In genomic region chr19:34171539-34171876, GRCh38 we compare ENCODE assay signal across 8 cellular contexts. TPM values are rescaled to one million over a fixed set of nuclear protein-coding genes. Genes with fewer than 3 reads are reported as not detected.
DNase-seq lines count a peak whose midpoint lies in the region; TF ChIP-seq lines count a peak whose summit lies in the region.

No MANE protein-coding gene starts in this region.

- H2AK5ac ChIP-seq in mesenchymal stem cell (ENCODE audit: low read length, severe bottlenecking) = peak overlapping the region; percentile 89

- peak overlapping the region; percentile 95 for H4K91ac ChIP-seq in mesenchymal stem cell (ENCODE audit: low read length)

- intact Hi-C loops in breast epithelium (cut with DNase I; ENCODE audit: low total_unique reads) (no loop called here), stomach (cut with DNase I; ENCODE audit: low total_unique reads) (no loop called here)

- TF ChIP-seq CTCF in breast epithelium (IDR thresholded peaks at IDR 0.05) (no peak), stomach (IDR thresholded peaks at IDR 0.05) (no peak)

- H3K4ac ChIP-seq in mesenchymal stem cell (ENCODE audit: low read depth in 1 of 2, low read length in 2 of 2) = peak overlapping the region; percentile 94 to 100

- H2AFZ ChIP-seq in mesenchymal stem cell (ENCODE audit: low read depth, low read length) = peak overlapping the region; percentile 91

- no peaks in the 10 kb centered on the region for H3K9me3 ChIP-seq in HAP-1
- H3K9me3 ChIP-seq in NT2/D1 (ENCODE audit: insufficient read depth, low read length) = no peaks in the 10 kb centered on the region
- H3K9me3 ChIP-seq in breast epithelium = no peaks in the 10 kb centered on the region
- H3K9me3 ChIP-seq in mesenchymal stem cell (ENCODE audit: control insufficient read depth, low read length) = no peaks in the 10 kb centered on the region
- no peaks in the 10 kb centered on the region for H3K9me3 ChIP-seq in stomach

- H2BK15ac ChIP-seq in mesenchymal stem cell (ENCODE audit: low read depth, poor library complexity, severe bottlenecking) = no peak overlapping the region

- peak overlapping the region; percentile 89 to 99 for H3K18ac ChIP-seq in mesenchymal stem cell (ENCODE audit: low read depth in 1 of 2, low read length in 2 of 2)

- peak overlapping the region; percentile 94 for H3K4me2 ChIP-seq in mesenchymal stem cell (ENCODE audit: low read length, poor library complexity, severe bottlenecking)

- H2BK12ac ChIP-seq in mesenchymal stem cell (ENCODE audit: low read length in 2 of 2) = peak overlapping the region in 1 of 2 experiments; percentile 46

- no peak overlapping the region for H2BK120ac ChIP-seq in mesenchymal stem cell (ENCODE audit: low read depth, low read length)

- peak overlapping the region in 1 of 2 experiments; percentile 99 for H3K23ac ChIP-seq in mesenchymal stem cell (ENCODE audit: low read length in 2 of 2)

- DNase-seq in NCI-H146 treated with DMSO at 0.1 percent for 48 hours (lab: John Stamatoyannopoulos, UW; ENCODE audit: unreplicated experiment) (peak; percentile 79), NCI-H146 (lab: John Stamatoyannopoulos, UW) (no peak), HAP-1 (ENCODE audit: low spot score in 2 of 2) (no peak), NT2/D1 (ENCODE audit: low read depth, low spot score) (no peak), breast epithelium (ENCODE audit: low spot score in 2 of 2) (no peak), mesenchymal stem cell (peak; percentile 79), stomach (no peak), cerebellum (ENCODE audit: low spot score) (no peak)

- H3K14ac ChIP-seq in mesenchymal stem cell (ENCODE audit: low read length in 2 of 2) = peak overlapping the region in 1 of 2 experiments; percentile 99

- H3K4me3 ChIP-seq in HAP-1 (peak overlapping the region; percentile 90), NT2/D1 (ENCODE audit: insufficient read length, low read depth) (peak overlapping the region; percentile 89), breast epithelium (peak overlapping the region; percentile 92 to 98 (median 97)), mesenchymal stem cell (ENCODE audit: insufficient read depth in 1 of 2, low read depth in 1 of 2, low read length in 2 of 2) (peak overlapping the region; percentile 62 to 82), stomach (peak overlapping the region; percentile 69 to 98 (median 92))

- no peak for TF ChIP-seq POLR2A in breast epithelium (IDR thresholded peaks at IDR 0.05)
- no peak for TF ChIP-seq POLR2A in stomach (IDR thresholded peaks at IDR 0.05)

- 16% methylated on average over 9 of the region's 9 CpGs for WGBS in mesenchymal stem cell
- WGBS in stomach, 5 donors = 16 to 26% (median 23%) methylated on average over 9 of the region's 9 CpGs

- H3K27me3 ChIP-seq in HAP-1 (ENCODE audit: low read depth) (no peaks in the 10 kb centered on the region), NT2/D1 (ENCODE audit: insufficient read depth, insufficient read length) (no peaks in the 10 kb centered on the region), breast epithelium (no peaks in the 10 kb centered on the region), mesenchymal stem cell (ENCODE audit: control insufficient read depth in 1 of 2, insufficient read depth in 1 of 2, low read length in 2 of 2) (no peaks in the 10 kb centered on the region), stomach (no peaks in the 10 kb centered on the region)

- H3K9ac ChIP-seq in NT2/D1 (ENCODE audit: insufficient read length, low read depth) = peak overlapping the region; percentile 98
- peak overlapping the region; percentile 96 for H3K9ac ChIP-seq in mesenchymal stem cell (ENCODE audit: low read length)

- H3K79me1 ChIP-seq in mesenchymal stem cell (replicated peaks; ENCODE audit: low read length, poor library complexity, severe bottlenecking) = no peaks in the 10 kb centered on the region

- H3K36me3 ChIP-seq in HAP-1 (replicated peaks) (no peaks in the 10 kb centered on the region; the same call in 1 of the 2 replicates), NT2/D1 (ENCODE audit: insufficient read depth, insufficient read length, low read length) (peaks cover 24% of the 10 kb centered on the region), breast epithelium (no peaks in the 10 kb centered on the region), mesenchymal stem cell (ENCODE audit: control insufficient read depth in 1 of 2, insufficient read depth in 2 of 2, low read depth in 1 of 2, low read length in 2 of 2) (peaks cover 4 to 6% of the 10 kb centered on the region in 2 experiments), stomach (no peaks in the 10 kb centered on the region)

- H2BK5ac ChIP-seq in mesenchymal stem cell (ENCODE audit: low read depth, low read length, poor library complexity, severe bottlenecking) = no peak overlapping the region

- H3K4me1 ChIP-seq in HAP-1 = peaks cover 13% of the 10 kb centered on the region
- no peaks in the 10 kb centered on the region for H3K4me1 ChIP-seq in NT2/D1 (ENCODE audit: insufficient read depth, insufficient read length)
- peaks cover 0 to 12% of the 10 kb centered on the region in 2 donors for H3K4me1 ChIP-seq in breast epithelium
- peaks cover 14% of the 10 kb centered on the region for H3K4me1 ChIP-seq in mesenchymal stem cell (ENCODE audit: control insufficient read depth, insufficient read depth, low read depth, low read length)
- peaks cover 30 to 45% (median 40%) of the 10 kb centered on the region in 4 donors for H3K4me1 ChIP-seq in stomach

- in situ Hi-C loops in HAP-1 (cut with MboI; ENCODE audit: low sequenced_read_pairs) = no loop called here

- peak overlapping the region; percentile 99 for H4K8ac ChIP-seq in mesenchymal stem cell (ENCODE audit: low read length)

- H3K27ac ChIP-seq in breast epithelium = peak overlapping the region; percentile 99 to 100
- H3K27ac ChIP-seq in mesenchymal stem cell (ENCODE audit: low read length, poor library complexity, severe bottlenecking) = peak overlapping the region; percentile 96
- peak overlapping the region; percentile 95 to 99 (median 99) for H3K27ac ChIP-seq in stomach

- no peak for TF ChIP-seq EP300 in stomach (IDR thresholded peaks at IDR 0.05)

RNA-seq across cellular contexts. Expression of gene LSM14A, which starts 0.8 kb away (rescaled TPM):
- total RNA-seq in breast epithelium = 100 to 1,000 TPM; 106 to 129 (median 126) TPM
- polyA plus RNA-seq in mesenchymal stem cell (2013, experiment 1 of 2) = 74.6 TPM
- 75.4 TPM for polyA plus RNA-seq in mesenchymal stem cell (2013, experiment 2 of 2)
- total RNA-seq in stomach = 100 to 1,000 TPM in 4 of 5 donors, 10 to 100 TPM in 1; 53.3 to 227 (median 171) TPM
- polyA plus RNA-seq in stomach = 10 to 100 TPM; 38.4 to 74.3 (median 51.5) TPM
- total RNA-seq in cerebellum = 108 TPM

Comparison
In these comparisons a context has a peak if more than half of its experiments do, and no peak if none do; other contexts are left out.
1. DNase-seq: peak in NCI-H146 treated with DMSO at 0.1 percent for 48 hours (single experiment) and mesenchymal stem cell (single experiment); none in NCI-H146 (single experiment), HAP-1 (0 of 2), NT2/D1 (single experiment), breast epithelium (0 of 2), stomach (single experiment) and cerebellum (single experiment).
2. Peak in every context shown above with its lines, with median percentiles within 50 percentile points of each other: H3K4me3 ChIP-seq and H3K27ac ChIP-seq.